Comparison of ENCODE assay signal across 11 cellular contexts in genomic region chr15:67043939-67044771, GRCh38. TPM values are rescaled to one million over a fixed set of nuclear protein-coding genes. Genes with fewer than 3 reads are reported as not detected.
A peak's percentile ranks its signal among the peaks of the same experiment; 100 is the strongest.
DNase-seq lines count a peak whose midpoint lies in the region; ATAC-seq lines count a peak whose summit lies in the region.
"Had no signal": no experiment of that assay in that cellular context is flagged by ENCODE, and none has a peak within 500 bp of the region (broad histone marks: within the 10 kb centered on the region; RNA-seq: fewer than 3 reads in every experiment).

No MANE protein-coding gene starts in this region.

- CTCF ChIA-PET in CD4-positive, alpha-beta memory T cell (lab: Charles Lee; ENCODE audit: partially characterized antibody) = interaction anchor here (1.0 kb wide), 1 partner anchor 19 kb away, joined by 3 read pairs; no protein-coding TSS in a partner anchor

- H3K27me3 Mint-ChIP-seq in CD4-positive, alpha-beta memory T cell = no peaks in the 10 kb centered on the region
- H3K27me3 Mint-ChIP-seq: T-helper 17 cell had no signal

- H3K27ac ChIP-seq in iPS-20b (ENCODE audit: low read length) = peak overlapping the region; percentile 40
- no peak overlapping the region for H3K27ac ChIP-seq in CD4-positive, alpha-beta memory T cell (ENCODE audit: low read depth, low read length)

- peak overlapping the region in 1 of 7 donors; percentile 23 for H3K27ac Mint-ChIP-seq in CD4-positive, alpha-beta memory T cell

- no peaks in the 10 kb centered on the region for H3K9me3 ChIP-seq in iPS-20b (ENCODE audit: insufficient read depth, low read depth, low read length)
- H3K9me3 ChIP-seq in CD4-positive, alpha-beta memory T cell (ENCODE audit: control insufficient read depth in 1 of 2, low read length in 2 of 2) = no peaks in the 10 kb centered on the region

- intact Hi-C loops in CD4-positive, alpha-beta memory T cell (cut with micrococcal nuclease) = no loop called here

- H3K4me1 ChIP-seq in iPS-20b (ENCODE audit: insufficient read depth, low read length) = peaks cover 19% of the 10 kb centered on the region; the same call in 1 of the 2 replicates
- peaks cover 19% of the 10 kb centered on the region for H3K4me1 ChIP-seq in CD4-positive, alpha-beta memory T cell (ENCODE audit: insufficient read depth, low read length)

- DNase-seq in HK-2 (ENCODE audit: unreplicated experiment) = peak; percentile 61
- DNase-seq in astrocyte of the hippocampus (ENCODE audit: low read depth, low spot score) = peak; percentile 95
- peak; percentile 65 for DNase-seq in stromal cell of bone marrow (ENCODE audit: low read depth)
- no peak for DNase-seq in CD4-positive, alpha-beta memory T cell
- DNase-seq in foreskin melanocyte = no peak
- DNase-seq: activated naive CD4-positive, alpha-beta T cell; NCI-H1694; T-helper 17 cell had no signal

- no peaks in the 10 kb centered on the region for H3K9me3 Mint-ChIP-seq in CD4-positive, alpha-beta memory T cell

- no peaks in the 10 kb centered on the region for H3K36me3 ChIP-seq in iPS-20b (ENCODE audit: insufficient read depth, low read depth, low read length)
- no peaks in the 10 kb centered on the region for H3K36me3 ChIP-seq in CD4-positive, alpha-beta memory T cell (ENCODE audit: insufficient read depth, low read length)

- peaks cover 9 to 20% (median 17%) of the 10 kb centered on the region in 4 donors for H3K4me1 Mint-ChIP-seq in CD4-positive, alpha-beta memory T cell

- POLR2A ChIA-PET in CD4-positive, alpha-beta memory T cell (lab: Charles Lee; ENCODE audit: partially characterized antibody) = no interaction called here

- peak overlapping the region; percentile 42; the same call in 1 of the 2 replicates for H3K9ac ChIP-seq in iPS-20b (ENCODE audit: low read depth, low read length)

- H3K4me3 Mint-ChIP-seq in CD4-positive, alpha-beta memory T cell = peak overlapping the region in 1 of 8 donors; percentile 23
- H3K4me3 Mint-ChIP-seq: T-helper 17 cell had no signal

- no peaks in the 10 kb centered on the region for H3K36me3 Mint-ChIP-seq in CD4-positive, alpha-beta memory T cell

- H3K27me3 ChIP-seq in iPS-20b (ENCODE audit: insufficient read depth, low read length) = no peaks in the 10 kb centered on the region
- H3K27me3 ChIP-seq in CD4-positive, alpha-beta memory T cell (ENCODE audit: insufficient read depth, low read length) = no peaks in the 10 kb centered on the region

- no peak overlapping the region for H3K4me3 ChIP-seq in iPS-20b (ENCODE audit: low read length)
- no peak overlapping the region for H3K4me3 ChIP-seq in CD4-positive, alpha-beta memory T cell (ENCODE audit: low read length in 2 of 2)

- ATAC-seq in GM19351 (IDR thresholded peaks at IDR 0.05; ENCODE audit: unreplicated experiment) (no peak), GM19328 (IDR thresholded peaks at IDR 0.05; ENCODE audit: unreplicated experiment) (no peak)
- ATAC-seq: T-helper 17 cell had no signal

RNA-seq across cellular contexts. Expression of gene SMAD3, which starts 21.2 kb away (rescaled TPM):
- total RNA-seq in CD4-positive, alpha-beta memory T cell = 100 to 1,000 TPM; 189 to 197 TPM
- polyA plus RNA-seq in CD4-positive, alpha-beta memory T cell = 10 to 100 TPM; 14.6 to 31.9 TPM

Comparison
In these comparisons a context has a peak if more than half of its experiments do, and no peak if none do; other contexts are left out.
1. DNase-seq: peak in HK-2 (single experiment), astrocyte of the hippocampus (single experiment) and stromal cell of bone marrow (single experiment); none in CD4-positive, alpha-beta memory T cell (0 of 5) and foreskin melanocyte (single experiment).